ENCODE assay signal across 9 cellular contexts in genomic region chr17:61157246-61157887, GRCh38.
DNase-seq lines count a peak whose midpoint lies in the region; ATAC-seq and TF ChIP-seq lines count a peak whose summit lies in the region.
"Had no signal": no experiment of that assay in that cellular context is flagged by ENCODE, and none has a peak within 500 bp of the region (broad histone marks: within the 10 kb centered on the region; RNA-seq: fewer than 3 reads in every experiment).

No MANE protein-coding gene starts in this region.

- no peaks in the 10 kb centered on the region for H3F3A ChIP-seq in PC-9 (ENCODE audit: insufficient read depth, low read depth)

- H3K4me3 Mint-ChIP-seq in nephron (peak overlapping the region; percentile 68 to 84 (median 82)), WTC11 (no peak overlapping the region)

- no TSS peak for BruUV-seq in PC-9 (replicated peaks; lab: Mats Ljungman, UMichigan)

- H3K9me2 ChIP-seq in PC-9 (ENCODE audit: insufficient read depth) = no peaks in the 10 kb centered on the region

- H3K4me1 Mint-ChIP-seq in nephron (peaks cover 81% of the 10 kb centered on the region), WTC11 (peaks cover 64% of the 10 kb centered on the region)

- no peak overlapping the region for H3K4me2 ChIP-seq in PC-9

- H3K9me3 ChIP-seq in colonic mucosa = no peaks in the 10 kb centered on the region
- H3K9me3 ChIP-seq in PC-9 (ENCODE audit: insufficient read depth, low read depth) = no peaks in the 10 kb centered on the region

- H3K4me3 ChIP-seq in cardiac fibroblast (replicated peaks in 1 of 2; ENCODE audit: low read depth in 2 of 2, low read length in 2 of 2) = peak overlapping the region in 1 of 2 donors; percentile 1
- H3K4me3 ChIP-seq in colonic mucosa = no peak overlapping the region
- no peak overlapping the region for H3K4me3 ChIP-seq in PC-9

- CTCF ChIA-PET in WTC11 (lab: Charles Lee) (no interaction called here), PC-9 (lab: Charles Lee) (no interaction called here)

- peak overlapping the region; percentile 94 to 97 (median 94) for H3K27ac Mint-ChIP-seq in nephron
- no peak overlapping the region for H3K27ac Mint-ChIP-seq in WTC11

- DNase-seq in Daoy (ENCODE audit: low read depth) (peak; percentile 35), NCI-H2107 (lab: John Stamatoyannopoulos, UW) (peak; percentile 31), cardiac fibroblast (ENCODE audit: low read depth in 2 of 2) (peak; percentile 48 to 74), colonic mucosa (no peak), WTC11 (ENCODE audit: low spot score) (no peak), PC-9 (no peak)
- DNase-seq in activated T-cell treated with anti-CD3 and anti-CD28 coated beads, Interleukin-2, amount 50 U/mL, for 1 hour = no peak
- DNase-seq: left cardiac atrium had no signal

- POLR2A ChIA-PET in WTC11 (lab: Charles Lee) = no interaction called here
- POLR2A ChIA-PET in PC-9 (lab: Charles Lee; ENCODE audit: unreplicated experiment) = no interaction called here

- ATAC-seq in WTC11 = no peak

- H2AFZ ChIP-seq in PC-9 = no peak overlapping the region

- no peak overlapping the region for H3K27ac ChIP-seq in colonic mucosa
- H3K27ac ChIP-seq in PC-9 = no peak overlapping the region

- no peaks in the 10 kb centered on the region for H4K20me1 ChIP-seq in PC-9 (ENCODE audit: insufficient read depth)

- H3K27me3 ChIP-seq in colonic mucosa (no peaks in the 10 kb centered on the region), PC-9 (ENCODE audit: insufficient read depth, low read depth) (no peaks in the 10 kb centered on the region)

- H3K27me3 Mint-ChIP-seq in nephron (ENCODE audit: low read depth) = no peaks in the 10 kb centered on the region
- no peaks in the 10 kb centered on the region for H3K27me3 Mint-ChIP-seq in WTC11 (ENCODE audit: low read depth)

- H3K36me3 Mint-ChIP-seq in nephron (ENCODE audit: low read depth) (no peaks in the 10 kb centered on the region), WTC11 (no peaks in the 10 kb centered on the region)

- no peaks in the 10 kb centered on the region for H3K4me1 ChIP-seq in colonic mucosa
- H3K4me1 ChIP-seq in PC-9 (replicated peaks; ENCODE audit: insufficient read depth) = no peaks in the 10 kb centered on the region

- H3K79me2 ChIP-seq in PC-9 (ENCODE audit: low read depth) = no peaks in the 10 kb centered on the region

- TF ChIP-seq CTCF in cardiac fibroblast (IDR thresholded peaks at IDR 0.05; ENCODE audit: low read depth, low read length) = peak; percentile 12
- TF ChIP-seq CTCF in nephron (IDR thresholded peaks at IDR 0.05; ENCODE audit: unreplicated experiment in 3 of 3) = peak; percentile 20 to 24 (median 20)
- no peak for TF ChIP-seq CTCF in colonic mucosa (IDR thresholded peaks at IDR 0.05)
- TF ChIP-seq CTCF in WTC11 (IDR thresholded peaks at IDR 0.05) = no peak
- no peak for TF ChIP-seq CTCF in PC-9 (conservative IDR thresholded peaks at IDR 0.05)

- H3K9me3 Mint-ChIP-seq in nephron (no peaks in the 10 kb centered on the region), WTC11 (no peaks in the 10 kb centered on the region)

- no peak overlapping the region for H3K9ac ChIP-seq in colonic mucosa (ENCODE audit: low read depth in 2 of 2, low read length in 2 of 2)

- intact Hi-C loops in colonic mucosa (cut with DNase I) (no loop called here), PC-9 (cut with micrococcal nuclease; ENCODE audit: unreplicated experiment) (no loop called here)

- no peaks in the 10 kb centered on the region for H3K36me3 ChIP-seq in colonic mucosa
- no peaks in the 10 kb centered on the region for H3K36me3 ChIP-seq in PC-9 (ENCODE audit: low read depth)

TF ChIP-seq in WTC11, 78 proteins besides CTCF, POLR2A, EP300 and RAD21:
- TF ChIP-seq GABPB1 (CRISPR knock-in tag; IDR thresholded peaks at IDR 0.05) (no peak), ARID4B (CRISPR knock-in tag; IDR thresholded peaks at IDR 0.05; ENCODE audit: borderline replicate concordance) (no peak), E2F1 (CRISPR knock-in tag; IDR thresholded peaks at IDR 0.05) (no peak), AR (CRISPR knock-in tag; IDR thresholded peaks at IDR 0.05) (no peak), TEAD1 (CRISPR knock-in tag; IDR thresholded peaks at IDR 0.05) (no peak), ETV6 (CRISPR knock-in tag; IDR thresholded peaks at IDR 0.05) (no peak), ZMAT4 (CRISPR knock-in tag; IDR thresholded peaks at IDR 0.05) (no peak), CREB1 (CRISPR knock-in tag; IDR thresholded peaks at IDR 0.05) (no peak), GTF2I (CRISPR knock-in tag; conservative IDR thresholded peaks at IDR 0.05) (no peak), ZNF512 (CRISPR knock-in tag; IDR thresholded peaks at IDR 0.05; ENCODE audit: borderline replicate concordance) (no peak)
TF ChIP-seq in WTC11: peak in this region for 0.

Comparison
In these comparisons a context has a peak if more than half of its experiments do, and no peak if none do; other contexts are left out.
1. DNase-seq: peak in Daoy (single experiment), NCI-H2107 (single experiment) and cardiac fibroblast (2 of 2); none in activated T-cell treated with anti-CD3 and anti-CD28 coated beads, Interleukin-2, amount 50 U/mL, for 1 hour (single experiment), colonic mucosa (single experiment), WTC11 (single experiment) and PC-9 (0 of 2).
2. CTCF ChIP-seq: peak in cardiac fibroblast (single experiment) and nephron (3 of 3); none in colonic mucosa (single experiment), WTC11 (single experiment) and PC-9 (single experiment).